Comparison of ENCODE assay signal across 8 cellular contexts in genomic region chr6:6008648-6009421, GRCh38. TPM values are rescaled to one million over a fixed set of nuclear protein-coding genes. Genes with fewer than 3 reads are reported as not detected.
DNase-seq lines count a peak whose midpoint lies in the region; ATAC-seq, FAIRE-seq and TF ChIP-seq lines count a peak whose summit lies in the region.

No MANE protein-coding gene starts in this region.

- peaks cover 36% of the 10 kb centered on the region for H3K27me3 ChIP-seq in BJ (ENCODE audit: control insufficient read depth, insufficient read depth, low read length)

- peak overlapping the region; percentile 47 for H3K4me3 ChIP-seq in BJ (ENCODE audit: low read depth, low read length)

- CTCF ChIA-PET in BJ (lab: Yijun Ruan, JAX): interaction anchor here (0.6 kb wide), 1 partner anchor 43 kb away, joined by 3 read pairs; no protein-coding TSS in a partner anchor

- ATAC-seq in GM18868 (IDR thresholded peaks at IDR 0.05; ENCODE audit: unreplicated experiment) (peak; percentile 58), HG03103 (IDR thresholded peaks at IDR 0.05; ENCODE audit: low read depth, unreplicated experiment) (peak; percentile 67)

- H3K36me3 ChIP-seq in BJ (ENCODE audit: control insufficient read depth, insufficient read depth, low read length): no peaks in the 10 kb centered on the region

- no peak for TF ChIP-seq CTCF in BJ (IDR thresholded peaks at IDR 0.05; ENCODE audit: insufficient read depth, low read depth, low read length)

- DNase-seq in BJ (ENCODE audit: low read depth) (no peak), NCI-H510A (lab: John Stamatoyannopoulos, UW) (peak; percentile 72), activated T-cell treated with anti-CD3 and anti-CD28 coated beads for 48 hours (ENCODE audit: low read depth) (peak; percentile 67), frontal cortex (ENCODE audit: low spot score in 2 of 2) (peak; percentile 77 to 78), occipital lobe (lab: John Stamatoyannopoulos, UW) (peak; percentile 41), SKM-1 (lab: John Stamatoyannopoulos, UW; ENCODE audit: unreplicated experiment) (no peak)

- FAIRE-seq in frontal cortex (lab: Jason Lieb, UNC): no peak

- POLR2A ChIA-PET in BJ (lab: Charles Lee): no interaction called here

RNA-seq across cellular contexts. Expression of gene NRN1, which starts 2.1 kb away (rescaled TPM):
- polyA plus RNA-seq in BJ (2011; rRNA removed): 1.0 and 1.1 TPM in 2 replicates
- polyA minus RNA-seq in BJ (2011; rRNA and poly(A)+ RNA removed): 0.15 and 0.33 TPM in 2 replicates
- total RNA-seq in frontal cortex: 9.8 TPM
- 17.9 TPM for total RNA-seq in occipital lobe

Comparison
In these comparisons a context has a peak if more than half of its experiments do, and no peak if none do; other contexts are left out.
1. DNase-seq: peak in NCI-H510A (single experiment), activated T-cell treated with anti-CD3 and anti-CD28 coated beads for 48 hours (single experiment), frontal cortex (2 of 2) and occipital lobe (single experiment); none in BJ (single experiment) and SKM-1 (single experiment).